17 cellular contexts compared by ENCODE assay signal in genomic region chr10:85319150-85319549, GRCh38.
DNase-seq lines count a peak whose midpoint lies in the region; ATAC-seq, FAIRE-seq and TF ChIP-seq lines count a peak whose summit lies in the region.
"Had no signal": no experiment of that assay in that cellular context is flagged by ENCODE, and none has a peak within 500 bp of the region (broad histone marks: within the 10 kb centered on the region; RNA-seq: fewer than 3 reads in every experiment).

No MANE protein-coding gene starts in this region.

- H3K4me1 ChIP-seq in left lung: no peaks in the 10 kb centered on the region
- H3K4me1 ChIP-seq: parathyroid adenoma had no signal

- H3K27me3 ChIP-seq in dorsolateral prefrontal cortex (no peaks in the 10 kb centered on the region), left lung (no peaks in the 10 kb centered on the region)

- no peak for ATAC-seq in left lung
- ATAC-seq in HG02884 (IDR thresholded peaks at IDR 0.05; ENCODE audit: unreplicated experiment): no peak
- ATAC-seq in sciatic nerve: no peak
- ATAC-seq: activated naive CD4-positive, alpha-beta T cell treated with anti-CD3 and anti-CD28 coated beads, Interleukin-2, amount 50 U/mL, for 72 hours; Panc1; stimulated activated naive CD8-positive, alpha-beta T cell treated with anti-CD3 and anti-CD28 coated beads, Interleukin-15, Interleukin-2, amounts not matched to agents 100 U/mL and 50 U/mL, for 24 hours had no signal

- H3K27ac ChIP-seq in dorsolateral prefrontal cortex (peak overlapping the region in 57 of 59 donors; percentile 1 to 92 (median 74)), left lung (no peak overlapping the region)
- H3K27ac ChIP-seq: parathyroid adenoma had no signal

- peak overlapping the region in 8 of 59 donors; percentile 2 to 32 (median 15) for H3K4me3 ChIP-seq in dorsolateral prefrontal cortex
- no peak overlapping the region for H3K4me3 ChIP-seq in left lung
- H3K4me3 ChIP-seq: lung had no signal

- TF ChIP-seq CTCF in dorsolateral prefrontal cortex (IDR thresholded peaks at IDR 0.05 in 54 of 56, conservative IDR thresholded peaks at IDR 0.05 in 2 of 56; ENCODE audit: low read depth in 1 of 56, partially characterized antibody in 56 of 56) (no peak), left lung (IDR thresholded peaks at IDR 0.05) (no peak)

- FAIRE-seq in GM12892 (lab: Jason Lieb, UNC): no peak
- FAIRE-seq: TTC549 had no signal

- no peak for TF ChIP-seq POLR2A in GM12892 (IDR thresholded peaks at IDR 0.05; ENCODE audit: low read depth, low read length)

- H3K9me3 ChIP-seq in left lung: no peaks in the 10 kb centered on the region

- intact Hi-C loops in dorsolateral prefrontal cortex (cut with DNase I) (no loop called here), left lung (cut with DNase I) (no loop called here), sciatic nerve (cut with DNase I) (no loop called here)

- DNase-seq in Caki2 (ENCODE audit: low read depth) (peak; percentile 81), NCI-H146 treated with DMSO at 0.1 percent for 48 hours (lab: John Stamatoyannopoulos, UW; ENCODE audit: unreplicated experiment) (peak; percentile 77), dorsolateral prefrontal cortex (peak in 5 of 10 donors; percentile 17 to 49 (median 37)), middle frontal gyrus (ENCODE audit: extremely low spot score, low spot score) (peak; percentile 53), left lung (no peak), sciatic nerve (ENCODE audit: low spot score) (no peak), GM12892 (ENCODE audit: insufficient read length) (no peak)
- DNase-seq: CD4-positive, CD25-positive, alpha-beta regulatory T cell; foreskin fibroblast; stimulated activated CD4-positive, alpha-beta T cell treated with anti-CD3 and anti-CD28 coated beads, Interleukin-4, amount 100 ng/mL, for 4 hours; stimulated activated naive CD8-positive, alpha-beta T cell treated with anti-CD3 and anti-CD28 coated beads, Interleukin-15, Interleukin-2, amounts not matched to agents 100 U/mL and 50 U/mL, for 24 hours had no signal

- no peaks in the 10 kb centered on the region for H3K36me3 ChIP-seq in left lung

- in situ Hi-C loops in Caki2 (cut with HindIII; ENCODE audit: low pct_unique_long_range_greater_than_20kb, low sequenced_read_pairs): no loop called here

Comparison
In these comparisons a context has a peak if more than half of its experiments do, and no peak if none do; other contexts are left out.
1. DNase-seq: peak in Caki2 (single experiment), NCI-H146 treated with DMSO at 0.1 percent for 48 hours (single experiment) and middle frontal gyrus (single experiment); none in left lung (0 of 2), sciatic nerve (single experiment) and GM12892 (single experiment).
2. H3K27ac ChIP-seq: peak in dorsolateral prefrontal cortex (57 of 59); none in left lung (0 of 2).